In genomic region chr5:180790020-180790419, GRCh38 we compare ENCODE assay signal across 12 cellular contexts. TPM values are rescaled to one million over a fixed set of nuclear protein-coding genes. Genes with fewer than 3 reads are reported as not detected.
A peak's percentile ranks its signal among the peaks of the same experiment; 100 is the strongest.
DNase-seq lines count a peak whose midpoint lies in the region; ATAC-seq, FAIRE-seq and TF ChIP-seq lines count a peak whose summit lies in the region.
"Had no signal": no experiment of that assay in that cellular context is flagged by ENCODE, and none has a peak within 500 bp of the region (broad histone marks: within the 10 kb centered on the region; RNA-seq: fewer than 3 reads in every experiment).

No MANE protein-coding gene starts in this region.

- no peaks in the 10 kb centered on the region for H3K27me3 Mint-ChIP-seq in neural crest cell (ENCODE audit: low read depth)

- no peak overlapping the region for H3K27ac Mint-ChIP-seq in neural crest cell (ENCODE audit: unreplicated experiment)

- H3K4me3 Mint-ChIP-seq in neural crest cell: no peak overlapping the region
- H3K4me3 Mint-ChIP-seq: nephron had no signal

- TF ChIP-seq POLR2A in tibial nerve (IDR thresholded peaks at IDR 0.05) (no peak), GM12892 (IDR thresholded peaks at IDR 0.05; ENCODE audit: low read depth, low read length) (no peak)

- peak; percentile 38 for DNase-seq in GM12865 (ENCODE audit: low read depth)
- DNase-seq in NCI-H460 (ENCODE audit: extremely low read depth, low read depth): peak; percentile 27
- peak; percentile 38 for DNase-seq in dermis blood vessel endothelial cell
- DNase-seq in neural crest cell (ENCODE audit: low read depth, low spot score): no peak
- no peak for DNase-seq in occipital lobe (lab: John Stamatoyannopoulos, UW)
- no peak for DNase-seq in tibial nerve (ENCODE audit: low spot score in 2 of 2)
- DNase-seq in GM12892 (ENCODE audit: insufficient read length): no peak
- DNase-seq: aorta, foreskin melanocyte, NCI-H2171 had no signal

- WGBS in tibial nerve, 2 donors: 70 to 85% methylated on average over 6 to 8 of the region's 8 CpGs

- H3K4me1 Mint-ChIP-seq in neural crest cell: peaks cover 28% of the 10 kb centered on the region

- H3K36me3 Mint-ChIP-seq in neural crest cell (ENCODE audit: low read depth): no peaks in the 10 kb centered on the region

- FAIRE-seq in GM12892 (lab: Jason Lieb, UNC): no peak

- H3K4me3 ChIP-seq in GM12865 (ENCODE audit: low read depth, low read length): no peak overlapping the region
- no peak overlapping the region for H3K4me3 ChIP-seq in tibial nerve

- H3K27me3 ChIP-seq in tibial nerve: no peaks in the 10 kb centered on the region

- TF ChIP-seq EP300 in tibial nerve (IDR thresholded peaks at IDR 0.05): no peak

- H3K9me3 ChIP-seq in tibial nerve: no peaks in the 10 kb centered on the region

- no peak for ATAC-seq in HG03135 (IDR thresholded peaks at IDR 0.05; ENCODE audit: unreplicated experiment)

- H3K27ac ChIP-seq in tibial nerve: peak overlapping the region in 1 of 4 donors; percentile 42

- no peaks in the 10 kb centered on the region for H3K9me3 Mint-ChIP-seq in neural crest cell
- H3K9me3 Mint-ChIP-seq: nephron had no signal

- H3K4me1 ChIP-seq in tibial nerve: peaks cover 0 to 64% (median 38%) of the 10 kb centered on the region in 4 donors

- peaks cover 8 to 69% (median 26%) of the 10 kb centered on the region in 3 donors for H3K36me3 ChIP-seq in tibial nerve

- TF ChIP-seq CTCF in GM12865 (IDR thresholded peaks at IDR 0.05; ENCODE audit: insufficient read depth, low read depth, low read length, missing control alignments) (peak; percentile 8), neural crest cell (conservative IDR thresholded peaks at IDR 0.05) (peak; percentile 18), tibial nerve (IDR thresholded peaks at IDR 0.05) (no peak)

RNA-seq across cellular contexts. Expression of gene MGAT1, which starts 12.6 kb away (rescaled TPM):
- 52.9 and 56.5 TPM in 2 replicates for total RNA-seq in NCI-H460 (2014; rRNA removed; shearing (Covaris generic))
- 57.3 and 69.7 TPM in 2 replicates for polyA plus RNA-seq in NCI-H460 (2014; cell fraction: nucleus; rRNA removed)
- total RNA-seq in dermis blood vessel endothelial cell: 124 and 164 TPM in 2 replicates
- 57.0 and 57.1 TPM in 2 replicates for total RNA-seq in neural crest cell
- total RNA-seq in occipital lobe: 28.7 TPM
- 100 to 1,000 TPM; 161 to 216 (median 195) TPM for total RNA-seq in tibial nerve
- polyA plus RNA-seq in GM12892 (2012; ENCODE audit: missing spikeins): 40.5 TPM

RNA-seq across cellular contexts. Expression of gene OR2Y1, which starts 50.2 kb away (rescaled TPM):
- not detected in 2 replicates for total RNA-seq in NCI-H460 (2014; rRNA removed; shearing (Covaris generic))
- polyA plus RNA-seq in NCI-H460 (2014; cell fraction: nucleus; rRNA removed): not detected in 2 replicates
- total RNA-seq in dermis blood vessel endothelial cell: not detected in 2 replicates
- total RNA-seq in neural crest cell: not detected in 2 replicates
- not detected for total RNA-seq in occipital lobe
- total RNA-seq in tibial nerve: not detected
- not detected for polyA plus RNA-seq in GM12892 (2012; ENCODE audit: missing spikeins)
- total RNA-seq: aorta had no signal
- polyA plus RNA-seq: aorta had no signal

Comparison
In these comparisons a context has a peak if more than half of its experiments do, and no peak if none do; other contexts are left out.
1. DNase-seq: peak in GM12865 (single experiment), NCI-H460 (single experiment) and dermis blood vessel endothelial cell (single experiment); none in neural crest cell (single experiment), occipital lobe (single experiment), tibial nerve (0 of 2) and GM12892 (single experiment).
2. CTCF ChIP-seq: peak in GM12865 (single experiment) and neural crest cell (single experiment); none in tibial nerve (0 of 5).